ENCODE assay signal across 11 cellular contexts in genomic region chr6:127366281-127367022, GRCh38. TPM values are rescaled to one million over a fixed set of nuclear protein-coding genes. Genes with fewer than 3 reads are reported as not detected.
DNase-seq lines count a peak whose midpoint lies in the region; ATAC-seq, FAIRE-seq and TF ChIP-seq lines count a peak whose summit lies in the region.
"Had no signal": no experiment of that assay in that cellular context is flagged by ENCODE, and none has a peak within 500 bp of the region (broad histone marks: within the 10 kb centered on the region; RNA-seq: fewer than 3 reads in every experiment).

No MANE protein-coding gene starts in this region.

- H3K27ac ChIP-seq in IMR-90 (ENCODE audit: insufficient read depth, low read length): peak overlapping the region; percentile 80
- H3K27ac ChIP-seq in uterus: no peak overlapping the region
- H3K27ac ChIP-seq in thyroid gland: no peak overlapping the region
- H3K27ac ChIP-seq: heart right ventricle had no signal

- 14% methylated on average over 1 of the region's 5 CpGs; no CpG with 5 or more reads in 1 of the 2 experiments for WGBS in IMR-90 (ENCODE audit: extremely low coverage in 2 of 2, insufficient read length in 1 of 2), 2 experiments
- 51 to 60% methylated on average over 5 of the region's 5 CpGs for WGBS in thyroid gland, 2 donors

- peak overlapping the region; percentile 34 for H3K23ac ChIP-seq in IMR-90 (ENCODE audit: low read depth, low read length)

- BruUV-seq in IMR-90 (replicated peaks; lab: Mats Ljungman, UMichigan): no TSS peak

- H2BK5ac ChIP-seq in IMR-90 (ENCODE audit: low read depth, low read length, poor library complexity, severe bottlenecking): peak overlapping the region; percentile 85

- in situ Hi-C loops in IMR-90 (cut with MboI; ENCODE audit: low sequenced_read_pairs): no loop called here

- peak overlapping the region; percentile 89 to 93 for H4K8ac ChIP-seq in IMR-90 (ENCODE audit: low read depth in 2 of 2, low read length in 2 of 2)

- H2AFZ ChIP-seq in IMR-90 (replicated peaks; ENCODE audit: low read length, poor library complexity): peak overlapping the region; percentile 63

- peak overlapping the region; percentile 62 for H4K5ac ChIP-seq in IMR-90 (ENCODE audit: low read depth, low read length)

- peak; percentile 48; the same call in 1 of the 2 replicates for TF ChIP-seq POLR2A in IMR-90 (IDR thresholded peaks at IDR 0.05; ENCODE audit: low read depth, low read length)
- no peak for TF ChIP-seq POLR2A in uterus (IDR thresholded peaks at IDR 0.05)
- no peak for TF ChIP-seq POLR2A in thyroid gland (IDR thresholded peaks at IDR 0.05)

- CTCF ChIA-PET in IMR-90 (lab: Yijun Ruan, JAX): interaction anchor here (0.6 to 0.8 kb wide), 2 partner anchors 28 to 150 kb away, joined by 3 to 4 read pairs; no protein-coding TSS in a partner anchor

- peak overlapping the region; percentile 86 for H2BK120ac ChIP-seq in IMR-90 (ENCODE audit: low read depth, low read length)

- POLR2A ChIA-PET in IMR-90 (lab: Charles Lee; ENCODE audit: unreplicated experiment): no interaction called here

- peak; percentile 97 for DNase-seq in AG10803 (ENCODE audit: low read depth)
- peak; percentile 98 for DNase-seq in IMR-90
- peak; percentile 99 for DNase-seq in bronchial epithelial cell (ENCODE audit: low read depth)
- DNase-seq in mucosa of descending colon: peak in 1 of 3 donors; percentile 5
- no peak for DNase-seq in uterus
- DNase-seq in thyroid gland: no peak
- DNase-seq: heart right ventricle, NCI-H446 treated with DMSO at 0.1 percent for 48 hours had no signal

- peak; percentile 50 for FAIRE-seq in bronchial epithelial cell (lab: Jason Lieb, UNC)
- FAIRE-seq: G401.6 had no signal

- peaks cover 0 to 6% of the 10 kb centered on the region in 2 experiments; a peak in 1 of 4 replicates for H3K79me1 ChIP-seq in IMR-90 (ENCODE audit: low read depth in 1 of 2, low read length in 2 of 2)

- peak overlapping the region; percentile 84 for H4K91ac ChIP-seq in IMR-90 (ENCODE audit: insufficient read depth, low read depth, low read length)

- ATAC-seq in IMR-90 (ENCODE audit: low read depth): peak; percentile 96
- ATAC-seq in mucosa of descending colon: peak; percentile 36
- ATAC-seq in GM18498 (IDR thresholded peaks at IDR 0.05; ENCODE audit: unreplicated experiment): no peak
- no peak for ATAC-seq in HG03196 (IDR thresholded peaks at IDR 0.05; ENCODE audit: unreplicated experiment)

- TF ChIP-seq RAD21 in IMR-90 (IDR thresholded peaks at IDR 0.05; ENCODE audit: low read length): peak; percentile 4; the same call in 1 of the 2 replicates

- H3K4me1 ChIP-seq in IMR-90 (ENCODE audit: control insufficient read depth, insufficient read depth, low read length): peaks cover 5% of the 10 kb centered on the region
- H3K4me1 ChIP-seq in mucosa of descending colon (ENCODE audit: low read depth): no peaks in the 10 kb centered on the region
- H3K4me1 ChIP-seq in uterus: no peaks in the 10 kb centered on the region
- H3K4me1 ChIP-seq in thyroid gland: no peaks in the 10 kb centered on the region

- H2BK20ac ChIP-seq in IMR-90 (ENCODE audit: low read depth, low read length): peak overlapping the region; percentile 91

- 0 out of 2 replicates have a peak, but pooled peaks cover 2% of the 10 kb centered on the region for H3K9me3 ChIP-seq in IMR-90 (ENCODE audit: control insufficient read depth, insufficient read depth, low read length)
- no peaks in the 10 kb centered on the region for H3K9me3 ChIP-seq in mucosa of descending colon
- H3K9me3 ChIP-seq in uterus: no peaks in the 10 kb centered on the region
- H3K9me3 ChIP-seq in thyroid gland: no peaks in the 10 kb centered on the region

- H3K27me3 ChIP-seq in IMR-90 (ENCODE audit: control insufficient read depth, insufficient read depth, low read length) (no peaks in the 10 kb centered on the region), bronchial epithelial cell (ENCODE audit: control insufficient read depth, insufficient read depth, low read length) (no peaks in the 10 kb centered on the region), uterus (no peaks in the 10 kb centered on the region), thyroid gland (no peaks in the 10 kb centered on the region)
- H3K27me3 ChIP-seq: heart right ventricle had no signal

- H4K20me1 ChIP-seq in IMR-90 (ENCODE audit: insufficient read depth, low read length): no peaks in the 10 kb centered on the region

- intact Hi-C loops in IMR-90 (cut with micrococcal nuclease) (no loop called here), mucosa of descending colon (cut with DNase I, micrococcal nuclease) (no loop called here), uterus (cut with DNase I; ENCODE audit: low total_unique reads) (no loop called here), thyroid gland (cut with DNase I) (no loop called here)

- peak overlapping the region; percentile 87; the same call in 1 of the 2 replicates for H2AK5ac ChIP-seq in IMR-90 (ENCODE audit: low read depth, low read length)

- H3K4ac ChIP-seq in IMR-90 (ENCODE audit: low read depth, low read length): peak overlapping the region; percentile 74

- peak overlapping the region; percentile 35 for H3K9ac ChIP-seq in IMR-90 (ENCODE audit: low read depth, low read length)

- TF ChIP-seq CTCF in AG10803 (conservative IDR thresholded peaks at IDR 0.05; ENCODE audit: low read length) (no peak), IMR-90 (conservative IDR thresholded peaks at IDR 0.05; ENCODE audit: low read depth, low read length) (no peak), bronchial epithelial cell (IDR thresholded peaks at IDR 0.05; ENCODE audit: insufficient read depth, low read length, severe bottlenecking) (no peak), mucosa of descending colon (IDR thresholded peaks at IDR 0.05) (no peak), uterus (IDR thresholded peaks at IDR 0.05) (no peak), thyroid gland (IDR thresholded peaks at IDR 0.05) (no peak)

- H3K9me1 ChIP-seq in IMR-90 (ENCODE audit: insufficient read depth, low read length): peaks cover 5% of the 10 kb centered on the region; the same call in 1 of the 2 replicates

- H2AK9ac ChIP-seq in IMR-90 (replicated peaks; ENCODE audit: low read depth, low read length, poor library complexity): no peak overlapping the region

- dilution Hi-C loops in IMR-90 (cut with HindIII; ENCODE audit: low sequenced_read_pairs, unreplicated experiment): no loop called here

- H3K4me2 ChIP-seq in IMR-90 (ENCODE audit: low read depth, low read length): peak overlapping the region; percentile 29; the same call in 1 of the 2 replicates

- H3K18ac ChIP-seq in IMR-90 (ENCODE audit: low read depth, low read length): peak overlapping the region; percentile 70

- H2BK15ac ChIP-seq in IMR-90 (ENCODE audit: low read depth, low read length): peak overlapping the region; percentile 88

- H3K36me3 ChIP-seq in IMR-90 (ENCODE audit: control insufficient read depth, insufficient read depth, low read length) (no peaks in the 10 kb centered on the region), bronchial epithelial cell (ENCODE audit: control insufficient read depth, insufficient read depth, low read length) (no peaks in the 10 kb centered on the region), mucosa of descending colon (ENCODE audit: low read depth) (no peaks in the 10 kb centered on the region), uterus (no peaks in the 10 kb centered on the region), thyroid gland (no peaks in the 10 kb centered on the region)
- H3K36me3 ChIP-seq: heart right ventricle had no signal

- H3K4me3 ChIP-seq in AG10803 (ENCODE audit: low read length) (peak overlapping the region; percentile 28), IMR-90 (ENCODE audit: insufficient read depth, low read depth, low read length) (no peak overlapping the region), bronchial epithelial cell (ENCODE audit: low read depth, low read length) (no peak overlapping the region), mucosa of descending colon (no peak overlapping the region), uterus (no peak overlapping the region), thyroid gland (replicated peaks in 1 of 3) (no peak overlapping the region)
- H3K4me3 ChIP-seq: heart right ventricle had no signal

- H3K56ac ChIP-seq in IMR-90 (ENCODE audit: extremely low read depth, insufficient read depth, low read length): peak overlapping the region; percentile 63; the same call in 1 of the 2 replicates

- peak overlapping the region; percentile 67 for H3K14ac ChIP-seq in IMR-90 (replicated peaks; ENCODE audit: low read depth, low read length)

TF ChIP-seq in IMR-90, 13 proteins besides CTCF, POLR2A, EP300 and RAD21 (continues in another document):
- peak; percentile 67; the same call in 1 of the 2 replicates for TF ChIP-seq FOS (IDR thresholded peaks at IDR 0.05; ENCODE audit: low read depth, low read length)
- peak; percentile 13; the same call in 1 of the 2 replicates for TF ChIP-seq MAFK (IDR thresholded peaks at IDR 0.05; ENCODE audit: low read depth, low read length)
- no peak for TF ChIP-seq RCOR1 (IDR thresholded peaks at IDR 0.05; ENCODE audit: insufficient replicate concordance, low read length)
- 0 out of 2 replicates have a peak, but pooled peaks have one; percentile 42 for TF ChIP-seq RFX5 (IDR thresholded peaks at IDR 0.05; ENCODE audit: low read depth, low read length)
- TF ChIP-seq SMC3 (IDR thresholded peaks at IDR 0.05; ENCODE audit: low read depth, low read length): no peak
- TF ChIP-seq MAZ (IDR thresholded peaks at IDR 0.05; ENCODE audit: borderline replicate concordance, low read depth, low read length): 0 out of 2 replicates have a peak, but pooled peaks have one; percentile 24
- TF ChIP-seq CHD1 (IDR thresholded peaks at IDR 0.05; ENCODE audit: low read depth, low read length): no peak
- no peak for TF ChIP-seq USF2 (IDR thresholded peaks at IDR 0.05; ENCODE audit: low read depth, low read length)
- peak; percentile 18; the same call in 1 of the 2 replicates for TF ChIP-seq BHLHE40 (IDR thresholded peaks at IDR 0.05; ENCODE audit: low read depth, low read length)
- TF ChIP-seq CEBPB (IDR thresholded peaks at IDR 0.05; ENCODE audit: low read depth, low read length): peak; percentile 99

RNA-seq across cellular contexts. Expression of gene ECHDC1, which starts 23.0 kb away (rescaled TPM):
- total RNA-seq in IMR-90 (2012; rRNA removed) (40.3 and 114 TPM in 2 replicates), bronchial epithelial cell (25.6 and 30.3 TPM in 2 replicates), mucosa of descending colon (100 to 1,000 TPM in 2 of 3 donors, 10 to 100 TPM in 1; 78.1 to 104 (median 102) TPM), uterus (100 to 1,000 TPM in 1 of 4 donors, 10 to 100 TPM in 2, 1 to 10 TPM in 1; 7.4 to 109 (median 18.5) TPM), thyroid gland (100 to 1,000 TPM in 1 of 4 donors, 10 to 100 TPM in 3; 55.4 to 149 (median 71.5) TPM)
- polyA plus RNA-seq in IMR-90 (2012; rRNA removed): 23.1 and 33.1 TPM in 2 replicates
- 3.9 and 8.1 TPM in 2 replicates for polyA plus RNA-seq in IMR-90 (2012; cell fraction: cytosol; rRNA removed)
- 10.2 and 12.7 TPM in 2 replicates for polyA plus RNA-seq in IMR-90 (2012; cell fraction: nucleus; rRNA removed; ENCODE audit: low replicate concordance)

Comparison
In these comparisons a context has a peak if more than half of its experiments do, and no peak if none do; other contexts are left out.
1. DNase-seq: peak in AG10803 (single experiment), IMR-90 (single experiment) and bronchial epithelial cell (single experiment); none in uterus (0 of 2) and thyroid gland (0 of 2).
2. ATAC-seq: peak in IMR-90 (single experiment) and mucosa of descending colon (single experiment); none in GM18498 (single experiment) and HG03196 (single experiment).